17 cellular contexts compared by ENCODE assay signal in the genomic region with DNA sequence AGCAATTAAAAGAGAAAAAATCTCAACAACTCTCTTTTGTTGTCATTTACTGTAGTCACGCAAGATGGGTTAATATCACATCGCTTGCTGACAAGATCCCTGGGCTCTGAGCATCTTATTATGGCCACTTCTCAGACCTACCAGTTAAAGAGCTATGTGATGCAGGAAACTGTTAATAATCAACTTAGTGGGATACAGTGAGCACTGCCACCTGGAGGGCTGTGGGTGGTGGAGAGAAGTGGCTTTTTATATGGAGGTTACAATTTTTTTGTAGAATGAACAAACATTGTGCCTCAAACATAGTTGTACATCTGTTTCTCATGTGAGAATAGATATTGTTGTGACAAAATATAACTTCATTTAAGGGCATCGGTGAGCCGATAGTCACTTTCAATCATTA.
A peak's percentile ranks its signal among the peaks of the same experiment; 100 is the strongest.
DNase-seq lines count a peak whose midpoint lies in the region; FAIRE-seq and TF ChIP-seq lines count a peak whose summit lies in the region.
"Had no signal": no experiment of that assay in that cellular context is flagged by ENCODE, and none has a peak within 500 bp of the region (broad histone marks: within the 10 kb centered on the region; RNA-seq: fewer than 3 reads in every experiment).

No MANE protein-coding gene starts in this region.

- no peaks in the 10 kb centered on the region for H3K79me2 ChIP-seq in astrocyte (ENCODE audit: insufficient read depth, low read length)

- POLR2A ChIA-PET in AG04450 (lab: Yijun Ruan, JAX) = no interaction called here

- no peak overlapping the region for H3K4me2 ChIP-seq in astrocyte (ENCODE audit: low read length)

- no peaks in the 10 kb centered on the region for H3K9me3 Mint-ChIP-seq in astrocyte (ENCODE audit: unreplicated experiment)
- no peaks in the 10 kb centered on the region for H3K9me3 Mint-ChIP-seq in activated naive CD4-positive, alpha-beta T cell treated with anti-CD3 and anti-CD28 coated beads, Interleukin-2, amount 10 ng/mL, durations not matched to agents 7 days and 5 days
- H3K9me3 Mint-ChIP-seq: activated naive CD4-positive, alpha-beta T cell treated with anti-CD3 and anti-CD28 coated beads, Interleukin-2, amount 50 U/mL, for 24 hours; mesothelial cell of epicardium had no signal

- H3K36me3 ChIP-seq in astrocyte (ENCODE audit: insufficient read depth, low read length) (no peaks in the 10 kb centered on the region), kidney (ENCODE audit: control insufficient read depth in 1 of 2, insufficient read depth in 2 of 2, low read length in 2 of 2) (no peaks in the 10 kb centered on the region)
- H3K36me3 ChIP-seq: sigmoid colon had no signal

- CTCF ChIA-PET in AG04450 (lab: Charles Lee) = no interaction called here
- CTCF ChIA-PET in activated naive CD4-positive, alpha-beta T cell treated with anti-CD3 and anti-CD28 coated beads, Interleukin-2, amount 10 ng/mL, durations not matched to agents 7 days and 5 days (lab: Charles Lee) = no interaction called here

- H3K27me3 ChIP-seq in AG04450 (ENCODE audit: control insufficient read depth, insufficient read depth, low read length) (no peaks in the 10 kb centered on the region), astrocyte (ENCODE audit: insufficient read depth, low read length) (no peaks in the 10 kb centered on the region)
- H3K27me3 ChIP-seq: sigmoid colon had no signal

- H4K20me1 ChIP-seq in astrocyte (ENCODE audit: insufficient read depth, low read length) = no peaks in the 10 kb centered on the region

- no peak overlapping the region for H3K27ac Mint-ChIP-seq in astrocyte (ENCODE audit: unreplicated experiment)
- H3K27ac Mint-ChIP-seq in activated naive CD4-positive, alpha-beta T cell treated with anti-CD3 and anti-CD28 coated beads, Interleukin-2, amount 10 ng/mL, durations not matched to agents 7 days and 5 days = no peak overlapping the region
- H3K27ac Mint-ChIP-seq: activated naive CD4-positive, alpha-beta T cell treated with anti-CD3 and anti-CD28 coated beads, Interleukin-2, amount 50 U/mL, for 24 hours; mesothelial cell of epicardium had no signal

- H3K36me3 Mint-ChIP-seq in astrocyte (ENCODE audit: low read depth, unreplicated experiment) = no peaks in the 10 kb centered on the region
- no peaks in the 10 kb centered on the region for H3K36me3 Mint-ChIP-seq in activated naive CD4-positive, alpha-beta T cell treated with anti-CD3 and anti-CD28 coated beads, Interleukin-2, amount 10 ng/mL, durations not matched to agents 7 days and 5 days
- H3K36me3 Mint-ChIP-seq: activated naive CD4-positive, alpha-beta T cell treated with anti-CD3 and anti-CD28 coated beads, Interleukin-2, amount 50 U/mL, for 24 hours; mesothelial cell of epicardium had no signal

- peak; percentile 28; the same call in 1 of the 2 replicates for TF ChIP-seq CTCF in AG04450 (IDR thresholded peaks at IDR 0.05; ENCODE audit: low read depth, low read length)
- peak; percentile 17 for TF ChIP-seq CTCF in HFF-Myc (IDR thresholded peaks at IDR 0.05; ENCODE audit: low read depth, low read length, missing control alignments)
- peak; percentile 24 for TF ChIP-seq CTCF in astrocyte (IDR thresholded peaks at IDR 0.05; ENCODE audit: insufficient read depth, low read depth, low read length)
- TF ChIP-seq CTCF in kidney (IDR thresholded peaks at IDR 0.05; ENCODE audit: borderline replicate concordance, extremely low read depth, insufficient read depth) = peak; percentile 44

- H3K9ac ChIP-seq in astrocyte (ENCODE audit: low read length) (no peak overlapping the region), kidney (ENCODE audit: low read length in 2 of 2) (no peak overlapping the region)

- DNase-seq in AG04450 (ENCODE audit: low read depth, low spot score) (no peak), HFF-Myc (ENCODE audit: extremely low read depth, low read depth) (no peak), astrocyte (ENCODE audit: low read depth) (no peak), kidney (no peak), NCI-H2227 treated with DMSO at 0.1 percent for 48 hours (lab: John Stamatoyannopoulos, UW) (no peak), RPMI8226 (no peak)
- DNase-seq in activated naive CD4-positive, alpha-beta T cell treated with anti-CD3 and anti-CD28 coated beads, Interleukin-2, amount 10 ng/mL, durations not matched to agents 7 days and 5 days = no peak
- DNase-seq in activated naive CD4-positive, alpha-beta T cell treated with anti-CD3 and anti-CD28 coated beads, Interleukin-2, amount 50 U/mL, for 16 hours = no peak
- DNase-seq: C1 segment of cervical spinal cord, caudate nucleus, NCI-H2029 treated with DMSO at 0.1 percent for 48 hours, NCI-H774, sigmoid colon, T-helper 2 cell had no signal

- H3K9me3 ChIP-seq in AG04450 (ENCODE audit: control insufficient read depth, insufficient read depth, low read length) (no peaks in the 10 kb centered on the region), astrocyte (ENCODE audit: insufficient read depth, low read depth, low read length) (no peaks in the 10 kb centered on the region), kidney (ENCODE audit: control insufficient read depth in 1 of 2, low read length in 2 of 2) (no peaks in the 10 kb centered on the region)
- H3K9me3 ChIP-seq: sigmoid colon had no signal

- H3K27ac ChIP-seq in AG04450 (ENCODE audit: low read depth, low read length) (no peak overlapping the region), astrocyte (ENCODE audit: low read depth, low read length) (no peak overlapping the region), kidney (ENCODE audit: low read depth in 2 of 2, low read length in 2 of 2) (no peak overlapping the region)
- H3K27ac ChIP-seq: sigmoid colon had no signal

- FAIRE-seq in astrocyte (lab: Jason Lieb, UNC) (no peak), kidney (lab: Jason Lieb, UNC) (no peak)
- FAIRE-seq: endometrium had no signal

- no peaks in the 10 kb centered on the region for H3K4me1 ChIP-seq in astrocyte (ENCODE audit: insufficient read depth, low read length)
- H3K4me1 ChIP-seq in kidney (ENCODE audit: control insufficient read depth in 1 of 2, insufficient read depth in 1 of 2, low read depth in 1 of 2, low read length in 2 of 2) = no peaks in the 10 kb centered on the region
- H3K4me1 ChIP-seq: sigmoid colon had no signal

- intact Hi-C loops in kidney (cut with DNase I) = no loop called here

- H3K4me1 Mint-ChIP-seq in astrocyte (ENCODE audit: low read depth, unreplicated experiment) = peaks cover 3% of the 10 kb centered on the region
- H3K4me1 Mint-ChIP-seq in activated naive CD4-positive, alpha-beta T cell treated with anti-CD3 and anti-CD28 coated beads, Interleukin-2, amount 10 ng/mL, durations not matched to agents 7 days and 5 days = no peaks in the 10 kb centered on the region
- H3K4me1 Mint-ChIP-seq: activated naive CD4-positive, alpha-beta T cell treated with anti-CD3 and anti-CD28 coated beads, Interleukin-2, amount 50 U/mL, for 24 hours had no signal

- H3K4me3 Mint-ChIP-seq in astrocyte (ENCODE audit: unreplicated experiment) = no peak overlapping the region
- no peak overlapping the region for H3K4me3 Mint-ChIP-seq in activated naive CD4-positive, alpha-beta T cell treated with anti-CD3 and anti-CD28 coated beads, Interleukin-2, amount 10 ng/mL, durations not matched to agents 7 days and 5 days
- H3K4me3 Mint-ChIP-seq: activated naive CD4-positive, alpha-beta T cell treated with anti-CD3 and anti-CD28 coated beads, Interleukin-2, amount 50 U/mL, for 24 hours; mesothelial cell of epicardium had no signal

- peaks cover 13% of the 10 kb centered on the region for H3K27me3 Mint-ChIP-seq in astrocyte (ENCODE audit: low read depth, unreplicated experiment)
- no peaks in the 10 kb centered on the region for H3K27me3 Mint-ChIP-seq in activated naive CD4-positive, alpha-beta T cell treated with anti-CD3 and anti-CD28 coated beads, Interleukin-2, amount 10 ng/mL, durations not matched to agents 7 days and 5 days
- H3K27me3 Mint-ChIP-seq: activated naive CD4-positive, alpha-beta T cell treated with anti-CD3 and anti-CD28 coated beads, Interleukin-2, amount 50 U/mL, for 24 hours had no signal

- H3K4me3 ChIP-seq in AG04450 (ENCODE audit: low read depth, low read length) (no peak overlapping the region), HFF-Myc (replicated peaks; ENCODE audit: low read depth, low read length) (no peak overlapping the region), astrocyte (ENCODE audit: insufficient read depth, low read depth, low read length) (no peak overlapping the region), kidney (ENCODE audit: low read length in 2 of 2) (no peak overlapping the region)
- H3K4me3 ChIP-seq: sigmoid colon had no signal

- H2AFZ ChIP-seq in astrocyte (ENCODE audit: low read depth, low read length) = no peak overlapping the region
